In the genomic region with DNA sequence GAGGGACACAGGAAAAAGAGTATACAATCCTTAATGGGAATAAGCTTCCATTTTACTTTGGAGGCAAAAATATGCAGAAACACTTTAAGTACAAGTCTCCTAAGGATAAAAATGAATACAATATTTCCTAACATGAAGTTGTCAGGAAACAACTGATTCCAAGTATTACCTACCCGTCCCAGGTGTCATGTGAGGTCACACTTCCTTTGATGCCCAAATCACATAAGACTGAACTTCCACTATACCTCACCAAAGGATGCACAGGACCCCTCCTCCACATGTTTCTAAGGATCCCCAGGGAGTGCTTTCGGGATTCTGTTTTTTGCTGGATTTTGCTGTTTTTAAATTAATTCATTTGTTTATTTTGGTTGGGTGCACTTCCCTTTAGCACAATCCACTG, we compare ENCODE assay signal across 24 cellular contexts.
"Had no signal": no experiment of that assay in that cellular context is flagged by ENCODE, and none has a peak within 500 bp of the region (broad histone marks: within the 10 kb centered on the region; RNA-seq: fewer than 3 reads in every experiment).

No MANE protein-coding gene starts in this region.

- ATAC-seq: effector memory CD8-positive, alpha-beta T cell; esophagus mucosa; foreskin keratinocyte; gastrocnemius medialis; gastroesophageal sphincter; heart left ventricle had no signal

- DNase-seq: colonic mucosa; cortex of kidney; dorsolateral prefrontal cortex; effector CD4-positive, alpha-beta T cell; effector CD8-positive, alpha-beta T cell; effector memory CD4-positive, alpha-beta T cell; effector memory CD8-positive, alpha-beta T cell; endodermal cell; erythroblast; esophagus squamous epithelium; foreskin fibroblast; foreskin keratinocyte; foreskin melanocyte; gastrocnemius medialis; glutamatergic neuron; head of caudate nucleus; heart left ventricle; heart right ventricle had no signal

- FAIRE-seq: colon, endometrium, endothelial cell of umbilical vein, frontal cortex had no signal
